ENCODE assay signal across 1 cellular context in genomic region chr2:62824378-62824777, GRCh38.
TF ChIP-seq lines count a peak whose summit lies in the region.

No MANE protein-coding gene starts in this region.

TF ChIP-seq in A549, 52 proteins besides CTCF, POLR2A, EP300 and RAD21 (continued from another document):
- TF ChIP-seq REST (IDR thresholded peaks at IDR 0.05) = no peak
- no peak for TF ChIP-seq FOSB (CRISPR knock-in tag; IDR thresholded peaks at IDR 0.05)
